Comparison of ENCODE assay signal across 1 cellular context in genomic region chrX:40107291-40108083, GRCh38.
TF ChIP-seq lines count a peak whose summit lies in the region.

No MANE protein-coding gene starts in this region.

TF ChIP-seq in K562, 482 proteins besides CTCF, POLR2A, EP300 and RAD21 (continued from another document and continues in another):
- TF ChIP-seq RERE (CRISPR knock-in tag; IDR thresholded peaks at IDR 0.05; ENCODE audit: borderline replicate concordance) (no peak), ZNF24 (IDR thresholded peaks at IDR 0.05) (no peak), HSF4 (CRISPR knock-in tag; IDR thresholded peaks at IDR 0.05; ENCODE audit: borderline replicate concordance) (peak; percentile 48; the same call in 1 of the 2 replicates), E2F4 (CRISPR knock-in tag; IDR thresholded peaks at IDR 0.05; ENCODE audit: low read depth) (no peak), NONO (IDR thresholded peaks at IDR 0.05; ENCODE audit: low read depth in 2 of 2, low read length in 1 of 2) (no peak; a peak in 1 of 4 replicates), KAT8 (IDR thresholded peaks at IDR 0.05; ENCODE audit: low read depth) (no peak), SMC3 (conservative IDR thresholded peaks at IDR 0.05; ENCODE audit: insufficient read depth, low read depth, low read length) (no peak), ZNF277 (CRISPR knock-in tag; IDR thresholded peaks at IDR 0.05; ENCODE audit: borderline replicate concordance) (no peak), NELFE (IDR thresholded peaks at IDR 0.05; ENCODE audit: insufficient read depth, insufficient read length) (no peak), RBM22 (IDR thresholded peaks at IDR 0.05; ENCODE audit: low read depth, low read length, poor library complexity, severe bottlenecking) (no peak), NFIX (CRISPR knock-in tag; IDR thresholded peaks at IDR 0.05; ENCODE audit: low read depth) (no peak), ZNF766 (CRISPR knock-in tag; conservative IDR thresholded peaks at IDR 0.05) (no peak), TCF3 (CRISPR knock-in tag; IDR thresholded peaks at IDR 0.05) (peak; percentile 54; the same call in 1 of the 2 replicates), SLC30A9 (CRISPR knock-in tag; IDR thresholded peaks at IDR 0.05) (no peak), CBX3 (IDR thresholded peaks at IDR 0.05; ENCODE audit: borderline replicate concordance in 1 of 2, low read length in 2 of 2) (peak in 1 of 2 experiments; percentile 56; a peak in 1 of 3 replicates), ZNF740 (CRISPR knock-in tag; IDR thresholded peaks at IDR 0.05) (no peak), ZNF740 (tag; IDR thresholded peaks at IDR 0.05) (no peak), TRIM28 (IDR thresholded peaks at IDR 0.05) (no peak), ZNF232 (CRISPR knock-in tag; IDR thresholded peaks at IDR 0.05) (0 out of 2 replicates have a peak, but pooled peaks have one; percentile 65), ZNF785 (CRISPR knock-in tag; IDR thresholded peaks at IDR 0.05) (no peak), HMGN3 (IDR thresholded peaks at IDR 0.05; ENCODE audit: borderline replicate concordance, extremely low read depth, insufficient read length, low read depth, low read length) (no peak), THRB (CRISPR knock-in tag; conservative IDR thresholded peaks at IDR 0.05) (no peak), GTF2A2 (tag; IDR thresholded peaks at IDR 0.05) (no peak), POLR2B (IDR thresholded peaks at IDR 0.05; ENCODE audit: low read depth, partially characterized antibody) (no peak), PURB (CRISPR knock-in tag; IDR thresholded peaks at IDR 0.05; ENCODE audit: low read depth) (no peak), ZHX1 (conservative IDR thresholded peaks at IDR 0.05; ENCODE audit: low read length) (no peak), DEAF1 (CRISPR knock-in tag; IDR thresholded peaks at IDR 0.05) (no peak), E2F8 (IDR thresholded peaks at IDR 0.05; ENCODE audit: low read depth, partially characterized antibody) (no peak), ZNF75A (CRISPR knock-in tag; IDR thresholded peaks at IDR 0.05) (no peak), ZNF41 (CRISPR knock-in tag; conservative IDR thresholded peaks at IDR 0.05) (no peak), SMARCE1 (IDR thresholded peaks at IDR 0.05) (no peak), NFRKB (IDR thresholded peaks at IDR 0.05; ENCODE audit: low read depth) (peak; percentile 5; the same call in 1 of the 2 replicates), CREBBP (IDR thresholded peaks at IDR 0.05; ENCODE audit: low read depth, low read length) (no peak), ASH1L (IDR thresholded peaks at IDR 0.05; ENCODE audit: borderline replicate concordance, low read depth, partially characterized antibody) (no peak), NR1H2 (CRISPR knock-in tag; IDR thresholded peaks at IDR 0.05) (no peak), HMGXB4 (CRISPR knock-in tag; IDR thresholded peaks at IDR 0.05) (no peak), CSDE1 (IDR thresholded peaks at IDR 0.05) (no peak), PHF20 (IDR thresholded peaks at IDR 0.05; ENCODE audit: partially characterized antibody) (no peak), TAF7 (tag; IDR thresholded peaks at IDR 0.05) (no peak), ZNF444 (CRISPR knock-in tag; IDR thresholded peaks at IDR 0.05) (no peak), ZBTB12 (CRISPR knock-in tag; IDR thresholded peaks at IDR 0.05) (no peak), STAG1 (CRISPR knock-in tag; IDR thresholded peaks at IDR 0.05; ENCODE audit: borderline replicate concordance) (no peak; the same call in 1 of the 2 replicates), XRCC5 (IDR thresholded peaks at IDR 0.05; ENCODE audit: low read depth, low read length) (no peak), OTX1 (CRISPR knock-in tag; IDR thresholded peaks at IDR 0.05) (no peak), SOX6 (IDR thresholded peaks at IDR 0.05) (no peak)
